14 cellular contexts compared by ENCODE assay signal in the genomic region with DNA sequence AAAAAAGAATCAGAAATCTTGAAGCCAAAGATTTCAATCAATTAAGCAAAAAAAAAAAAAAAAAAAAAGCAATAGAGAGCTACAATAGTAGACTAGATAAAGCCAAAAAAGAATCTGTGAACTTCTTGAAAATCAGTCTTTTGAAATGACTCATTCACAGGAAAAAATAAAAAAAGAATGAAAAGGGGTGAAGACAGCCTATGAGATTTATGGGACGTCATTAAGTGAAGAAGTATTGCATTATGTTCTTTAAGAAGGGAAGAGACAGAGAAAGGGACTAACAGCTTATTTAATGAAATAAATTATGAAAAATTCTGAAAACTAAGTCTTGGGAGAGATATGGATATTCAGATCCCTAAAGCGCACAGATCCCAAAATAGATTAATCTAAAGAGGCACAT.
DNase-seq lines count a peak whose midpoint lies in the region; ATAC-seq and TF ChIP-seq lines count a peak whose summit lies in the region.
"Had no signal": no experiment of that assay in that cellular context is flagged by ENCODE, and none has a peak within 500 bp of the region (broad histone marks: within the 10 kb centered on the region; RNA-seq: fewer than 3 reads in every experiment).

No MANE protein-coding gene starts in this region.

- peak overlapping the region; percentile 6 for H3K27ac ChIP-seq in A673 (ENCODE audit: low read depth, low read length, poor library complexity, severe bottlenecking)

- POLR2A ChIA-PET in A673 (lab: Charles Lee; ENCODE audit: low non-redundant PET) = interaction anchor here (0.6 kb wide), 1 partner anchor 1148 kb away, joined by 3 read pairs; no protein-coding TSS in a partner anchor

- H3K9me3 ChIP-seq in A673 (ENCODE audit: low read depth, low read length, poor library complexity, severe bottlenecking) = peaks cover 10% of the 10 kb centered on the region
- H3K9me3 ChIP-seq: HAP-1 had no signal

- CTCF ChIA-PET in A673 (lab: Charles Lee) = no interaction called here

- TF ChIP-seq CTCF in A673 (conservative IDR thresholded peaks at IDR 0.05; ENCODE audit: low read depth, low read length) = no peak
- no peak for TF ChIP-seq CTCF in fibroblast of villous mesenchyme (IDR thresholded peaks at IDR 0.05; ENCODE audit: insufficient read depth, low read depth, low read length)

- DNase-seq in A673 (ENCODE audit: low spot score) = peak; percentile 84
- peak; percentile 25 for DNase-seq in amniotic epithelial cell (ENCODE audit: low read depth)
- peak; percentile 22 for DNase-seq in fibroblast of villous mesenchyme (ENCODE audit: low read depth)
- peak; percentile 20 for DNase-seq in skeletal muscle cell (ENCODE audit: low read depth)
- no peak for DNase-seq in cerebellar nuclear complex (lab: John Stamatoyannopoulos, UW)
- no peak for DNase-seq in sciatic nerve (ENCODE audit: low spot score)
- no peak for DNase-seq in NCI-H1694 (lab: John Stamatoyannopoulos, UW)
- DNase-seq: Caco-2; CD8-positive, alpha-beta memory T cell; DND-41; GDM1; HFFc6 had no signal

- BruUV-seq in A673 (replicated peaks; lab: Mats Ljungman, UMichigan) = no TSS peak

- intact Hi-C loops in A673 (cut with micrococcal nuclease; ENCODE audit: unreplicated experiment) = no loop called here
- intact Hi-C loops in sciatic nerve (cut with DNase I) = no loop called here

- H3K4me3 ChIP-seq in A673 (ENCODE audit: low read depth, low read length, poor library complexity, severe bottlenecking) = no peak overlapping the region
- H3K4me3 ChIP-seq in fibroblast of villous mesenchyme (ENCODE audit: low read depth, low read length) = no peak overlapping the region
- no peak overlapping the region for H3K4me3 ChIP-seq in skeletal muscle cell (ENCODE audit: low read depth, low read length)
- H3K4me3 ChIP-seq: HAP-1 had no signal

- no peaks in the 10 kb centered on the region for H3K36me3 ChIP-seq in A673 (ENCODE audit: insufficient read depth, low read length, poor library complexity, severe bottlenecking)
- H3K36me3 ChIP-seq: HAP-1 had no signal

- no peaks in the 10 kb centered on the region for H3K27me3 ChIP-seq in A673 (replicated peaks; ENCODE audit: insufficient read depth, low read depth, low read length, poor library complexity)

- peaks cover 20% of the 10 kb centered on the region for H3K4me1 ChIP-seq in A673 (ENCODE audit: insufficient read depth, low read length, poor library complexity, severe bottlenecking)
- H3K4me1 ChIP-seq: Caco-2 had no signal

- ATAC-seq in sciatic nerve = no peak
- no peak for ATAC-seq in HG02798 (IDR thresholded peaks at IDR 0.05; ENCODE audit: poor library complexity, unreplicated experiment)

Comparison
In these comparisons a context has a peak if more than half of its experiments do, and no peak if none do; other contexts are left out.
1. DNase-seq: peak in A673 (single experiment), amniotic epithelial cell (single experiment), fibroblast of villous mesenchyme (single experiment) and skeletal muscle cell (single experiment); none in cerebellar nuclear complex (0 of 2), sciatic nerve (single experiment) and NCI-H1694 (single experiment).